2 cellular contexts compared by ENCODE assay signal in the genomic region with DNA sequence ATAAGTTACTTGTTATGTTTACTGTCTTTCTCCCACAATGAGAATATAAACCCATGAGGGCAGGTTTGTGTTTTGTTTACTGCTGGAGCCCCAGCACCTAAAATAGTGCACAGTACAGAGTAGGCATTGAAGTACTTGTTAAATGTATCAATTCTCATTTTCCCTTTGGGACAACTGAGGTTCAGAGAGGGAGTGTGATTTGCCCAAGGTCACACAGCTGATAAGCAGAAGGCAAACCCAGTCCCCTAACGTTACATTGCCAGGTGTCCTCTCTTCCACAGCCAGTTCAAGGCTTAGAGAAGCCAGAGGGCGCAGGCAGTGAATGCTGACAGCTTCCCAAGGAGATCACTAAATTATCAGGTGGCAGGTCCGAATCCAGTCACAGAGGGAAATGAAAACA.
TF ChIP-seq lines count a peak whose summit lies in the region.

No MANE protein-coding gene starts in this region.

TF ChIP-seq in HepG2, 621 proteins besides CTCF, POLR2A, EP300 and RAD21:
- TF ChIP-seq, protein P1, sequence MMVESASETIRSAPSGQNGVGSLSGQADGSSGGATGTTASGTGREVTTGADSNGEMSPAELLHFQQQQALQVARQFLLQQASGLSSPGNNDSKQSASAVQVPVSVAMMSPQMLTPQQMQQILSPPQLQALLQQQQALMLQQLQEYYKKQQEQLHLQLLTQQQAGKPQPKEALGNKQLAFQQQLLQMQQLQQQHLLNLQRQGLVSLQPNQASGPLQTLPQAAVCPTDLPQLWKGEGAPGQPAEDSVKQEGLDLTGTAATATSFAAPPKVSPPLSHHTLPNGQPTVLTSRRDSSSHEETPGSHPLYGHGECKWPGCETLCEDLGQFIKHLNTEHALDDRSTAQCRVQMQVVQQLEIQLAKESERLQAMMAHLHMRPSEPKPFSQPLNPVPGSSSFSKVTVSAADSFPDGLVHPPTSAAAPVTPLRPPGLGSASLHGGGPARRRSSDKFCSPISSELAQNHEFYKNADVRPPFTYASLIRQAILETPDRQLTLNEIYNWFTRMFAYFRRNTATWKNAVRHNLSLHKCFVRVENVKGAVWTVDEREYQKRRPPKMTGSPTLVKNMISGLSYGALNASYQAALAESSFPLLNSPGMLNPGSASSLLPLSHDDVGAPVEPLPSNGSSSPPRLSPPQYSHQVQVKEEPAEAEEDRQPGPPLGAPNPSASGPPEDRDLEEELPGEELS (CRISPR knock-in tag; IDR thresholded peaks at IDR 0.05), result no peak
- peak; percentile 73 for TF ChIP-seq ZNF768 (CRISPR knock-in tag; IDR thresholded peaks at IDR 0.05)
TF ChIP-seq in HepG2: peak in this region for 1.

TF ChIP-seq in K562, 482 proteins besides CTCF, POLR2A, EP300 and RAD21:
- TF ChIP-seq BCOR (IDR thresholded peaks at IDR 0.05) (peak; percentile 65; the same call in 1 of the 2 replicates), FOS (IDR thresholded peaks at IDR 0.05; ENCODE audit: extremely low read depth, insufficient read length) (no peak), RBM25 (IDR thresholded peaks at IDR 0.05; ENCODE audit: low read depth, low read length, severe bottlenecking) (peak; percentile 71), ZFP36 (IDR thresholded peaks at IDR 0.05; ENCODE audit: low read depth, low read length, partially characterized antibody) (peak; percentile 55), HIVEP1 (CRISPR knock-in tag; IDR thresholded peaks at IDR 0.05) (no peak), KDM1A (IDR thresholded peaks at IDR 0.05) (peak in 1 of 2 experiments; percentile 42; a peak in 2 of 4 replicates)
